Comparison of ENCODE assay signal across 25 cellular contexts in the genomic region with DNA sequence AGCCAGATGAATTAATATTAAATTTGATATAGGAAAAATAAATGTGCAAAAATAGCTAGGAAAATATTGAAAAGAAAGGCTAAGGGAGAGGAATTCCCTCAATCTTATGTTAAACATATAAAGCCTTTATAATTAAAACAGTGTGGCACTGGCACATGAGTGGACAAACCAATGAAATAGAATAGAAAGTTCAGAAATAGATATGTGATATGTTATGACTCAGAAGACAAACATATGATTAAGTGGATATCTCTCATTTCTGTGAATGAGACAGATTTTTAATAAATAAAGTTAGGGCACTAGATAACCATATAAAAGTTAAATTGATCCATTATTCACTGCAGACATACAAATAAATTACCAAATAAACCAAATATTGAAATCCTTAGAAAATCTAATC.
DNase-seq lines count a peak whose midpoint lies in the region; ATAC-seq, FAIRE-seq and TF ChIP-seq lines count a peak whose summit lies in the region.
"Had no signal": no experiment of that assay in that cellular context is flagged by ENCODE, and none has a peak within 500 bp of the region (broad histone marks: within the 10 kb centered on the region; RNA-seq: fewer than 3 reads in every experiment).

No MANE protein-coding gene starts in this region.

- dilution Hi-C loops in mammary epithelial cell (cut with HindIII; ENCODE audit: low sequenced_read_pairs), result no loop called here

- no TSS peak for BruUV-seq in mammary epithelial cell (replicated peaks; lab: Mats Ljungman, UMichigan)

- TF ChIP-seq CTCF in mammary epithelial cell (conservative IDR thresholded peaks at IDR 0.05 in 1 of 2, IDR thresholded peaks at IDR 0.05 in 1 of 2; ENCODE audit: extremely low read depth in 1 of 2, insufficient read depth in 1 of 2, low read depth in 1 of 2, low read length in 2 of 2) (no peak), breast epithelium (IDR thresholded peaks at IDR 0.05) (no peak), bronchial epithelial cell (IDR thresholded peaks at IDR 0.05; ENCODE audit: insufficient read depth, low read length, severe bottlenecking) (no peak)
- TF ChIP-seq CTCF in CD4-positive, alpha-beta T cell (IDR thresholded peaks at IDR 0.05), result no peak

- H3K27me3 ChIP-seq in mammary epithelial cell (ENCODE audit: insufficient read depth, low read length) (no peaks in the 10 kb centered on the region), breast epithelium (no peaks in the 10 kb centered on the region), bronchial epithelial cell (ENCODE audit: control insufficient read depth, insufficient read depth, low read length) (no peaks in the 10 kb centered on the region)
- no peaks in the 10 kb centered on the region for H3K27me3 ChIP-seq in CD4-positive, alpha-beta T cell (ENCODE audit: control insufficient read depth, insufficient read depth, low read length)
- H3K27me3 ChIP-seq: BLaER1 treated with 17β-estradiol and CSF1 and Interleukin-3, amounts not matched to agents 10 nM and 100 nM had no signal

- H2AFZ ChIP-seq in mammary epithelial cell (ENCODE audit: low read depth, low read length), result no peak overlapping the region

- no peaks in the 10 kb centered on the region for H3K36me3 ChIP-seq in mammary epithelial cell (ENCODE audit: insufficient read depth, low read length)
- no peaks in the 10 kb centered on the region for H3K36me3 ChIP-seq in breast epithelium
- no peaks in the 10 kb centered on the region for H3K36me3 ChIP-seq in bronchial epithelial cell (ENCODE audit: control insufficient read depth, insufficient read depth, low read length)
- H3K36me3 ChIP-seq: BLaER1 treated with 17β-estradiol and CSF1 and Interleukin-3, amounts not matched to agents 10 nM and 100 nM had no signal

- H3K79me2 ChIP-seq in mammary epithelial cell (ENCODE audit: insufficient read depth, low read length), result no peaks in the 10 kb centered on the region

- no peak overlapping the region for H3K9ac ChIP-seq in mammary epithelial cell (ENCODE audit: insufficient read depth, low read length)
- H3K9ac ChIP-seq: BLaER1 treated with 17β-estradiol and CSF1 and Interleukin-3, amounts not matched to agents 10 nM and 100 nM had no signal

- peaks cover under 1% of the 10 kb centered on the region for H3K9me3 Mint-ChIP-seq in CD4-positive, alpha-beta T cell

- H3K27ac ChIP-seq in mammary epithelial cell (ENCODE audit: insufficient read depth, low read depth, low read length) (no peak overlapping the region), breast epithelium (no peak overlapping the region)
- H3K27ac ChIP-seq in CD4-positive, alpha-beta T cell (ENCODE audit: low read depth, low read length), result no peak overlapping the region
- H3K27ac ChIP-seq: 22Rv1; A549; BLaER1 treated with 17β-estradiol and CSF1 and Interleukin-3, amounts not matched to agents 10 nM and 100 nM; C4-2B had no signal

- peak overlapping the region; percentile 3 for H3K4me2 ChIP-seq in mammary epithelial cell (ENCODE audit: insufficient read depth, low read depth, low read length)
- H3K4me2 ChIP-seq: A549; BLaER1 treated with 17β-estradiol and CSF1 and Interleukin-3, amounts not matched to agents 10 nM and 100 nM had no signal

- CTCF ChIA-PET in mammary epithelial cell (lab: Charles Lee; ENCODE audit: low non-redundant PET), result no interaction called here
- CTCF ChIA-PET in CD4-positive, alpha-beta T cell (lab: Charles Lee), result interaction anchor here (0.7 kb wide), 1 partner anchor 15 kb away, joined by 3 read pairs; no protein-coding TSS in a partner anchor

- no peaks in the 10 kb centered on the region for H3K36me3 Mint-ChIP-seq in CD4-positive, alpha-beta T cell (ENCODE audit: low read depth)
- H3K36me3 Mint-ChIP-seq: CD4-positive, alpha-beta memory T cell; CD8-positive, alpha-beta memory T cell had no signal

- H3K27me3 Mint-ChIP-seq in CD4-positive, alpha-beta T cell, result no peaks in the 10 kb centered on the region
- H3K27me3 Mint-ChIP-seq: B cell; CD4-positive, alpha-beta memory T cell; CD8-positive, alpha-beta memory T cell had no signal

- H3K4me1 ChIP-seq in mammary epithelial cell (ENCODE audit: insufficient read depth, low read length) (peaks cover 27% of the 10 kb centered on the region), breast epithelium (no peaks in the 10 kb centered on the region)

- intact Hi-C loops in mammary epithelial cell (cut with micrococcal nuclease) (no loop called here), breast epithelium (cut with DNase I; ENCODE audit: low total_unique reads) (no loop called here)
- intact Hi-C loops in CD4-positive, alpha-beta T cell (cut with DNase I, micrococcal nuclease), result no loop called here

- H3K27ac Mint-ChIP-seq in CD4-positive, alpha-beta T cell, result no peak overlapping the region
- H3K27ac Mint-ChIP-seq: B cell; CD4-positive, alpha-beta memory T cell; CD8-positive, alpha-beta memory T cell had no signal

- in situ Hi-C loops in mammary epithelial cell (cut with MboI; ENCODE audit: low sequenced_read_pairs in 2 of 2), result no loop called here

- H3K9me3 ChIP-seq in mammary epithelial cell (replicated peaks; ENCODE audit: insufficient read depth, low read length), result no peaks in the 10 kb centered on the region
- H3K9me3 ChIP-seq in breast epithelium, result no peaks in the 10 kb centered on the region
- H3K9me3 ChIP-seq in CD4-positive, alpha-beta T cell (ENCODE audit: control insufficient read depth, low read length), result no peaks in the 10 kb centered on the region
- H3K9me3 ChIP-seq: A549 had no signal

- no peak for ATAC-seq in CD4-positive, alpha-beta T cell (ENCODE audit: poor library complexity)
- ATAC-seq in HG03175 (IDR thresholded peaks at IDR 0.05; ENCODE audit: unreplicated experiment), result no peak
- ATAC-seq: A549, GM12878 had no signal

- H4K20me1 ChIP-seq in mammary epithelial cell (ENCODE audit: insufficient read depth, low read length), result no peaks in the 10 kb centered on the region
- H4K20me1 ChIP-seq: BLaER1 treated with 17β-estradiol and CSF1 and Interleukin-3, amounts not matched to agents 10 nM and 100 nM had no signal

- H3K4me3 ChIP-seq in mammary epithelial cell (replicated peaks in 1 of 3; ENCODE audit: insufficient read depth in 1 of 3, low read depth in 2 of 3, low read length in 3 of 3) (no peak overlapping the region), breast epithelium (no peak overlapping the region), bronchial epithelial cell (ENCODE audit: low read depth, low read length) (no peak overlapping the region)
- H3K4me3 ChIP-seq: A549; BLaER1 treated with 17β-estradiol and CSF1 and Interleukin-3, amounts not matched to agents 10 nM and 100 nM; GM12878 had no signal

- DNase-seq in mammary epithelial cell (peak; percentile 21), breast epithelium (ENCODE audit: low spot score in 2 of 2) (no peak), HT1080 (ENCODE audit: low read depth) (peak; percentile 3), bronchial epithelial cell (ENCODE audit: low read depth) (peak; percentile 80), NCI-H1048 (lab: John Stamatoyannopoulos, UW) (no peak)
- no peak for DNase-seq in CD4-positive, alpha-beta T cell
- DNase-seq: AML-193; CD4-positive, alpha-beta memory T cell; CD8-positive, alpha-beta memory T cell; COR-L47; DMS 273 treated with DMSO at 0.1 percent for 48 hours; DMS153; DMS79; DND-41; EL; GDM1 had no signal

- TF ChIP-seq POLR2A in breast epithelium (IDR thresholded peaks at IDR 0.05), result no peak

- no peak for FAIRE-seq in bronchial epithelial cell (lab: Jason Lieb, UNC)
- FAIRE-seq: A549, GM12878, GM12892, GM18507 had no signal

- POLR2A ChIA-PET in CD4-positive, alpha-beta T cell (lab: Charles Lee), result no interaction called here

- no peaks in the 10 kb centered on the region for H3K4me1 Mint-ChIP-seq in CD4-positive, alpha-beta T cell (ENCODE audit: low read depth)
- H3K4me1 Mint-ChIP-seq: B cell; CD4-positive, alpha-beta memory T cell; CD8-positive, alpha-beta memory T cell had no signal

- H3K4me3 Mint-ChIP-seq in CD4-positive, alpha-beta T cell, result no peak overlapping the region
- H3K4me3 Mint-ChIP-seq: B cell; CD4-positive, alpha-beta memory T cell; CD8-positive, alpha-beta memory T cell had no signal

Comparison
In these comparisons a context has a peak if more than half of its experiments do, and no peak if none do; other contexts are left out.
1. DNase-seq: peak in mammary epithelial cell (single experiment), HT1080 (single experiment) and bronchial epithelial cell (single experiment); none in breast epithelium (0 of 2), CD4-positive, alpha-beta T cell (0 of 10) and NCI-H1048 (single experiment).